ENCODE assay signal across 8 cellular contexts in genomic region chr18:26215247-26215970, GRCh38. TPM values are rescaled to one million over a fixed set of nuclear protein-coding genes. Genes with fewer than 3 reads are reported as not detected.
DNase-seq lines count a peak whose midpoint lies in the region; ATAC-seq and TF ChIP-seq lines count a peak whose summit lies in the region.

No MANE protein-coding gene starts in this region.

- no peaks in the 10 kb centered on the region for H3K79me2 ChIP-seq in SK-N-SH (ENCODE audit: insufficient read depth)

- H3K9me3 ChIP-seq in KOPT-K1 (ENCODE audit: insufficient read depth, low read length, poor library complexity, severe bottlenecking) = peaks cover 7% of the 10 kb centered on the region
- H3K9me3 ChIP-seq in SK-N-SH = no peaks in the 10 kb centered on the region

- CTCF ChIA-PET in SK-N-SH (lab: Yijun Ruan, JAX) = no interaction called here

- TF ChIP-seq CTCF in GM12864 (IDR thresholded peaks at IDR 0.05; ENCODE audit: low read depth, low read length, missing control alignments) = no peak
- TF ChIP-seq CTCF in progenitor cell of endocrine pancreas (IDR thresholded peaks at IDR 0.05; ENCODE audit: unreplicated experiment) = no peak
- no peak for TF ChIP-seq CTCF in SK-N-SH (IDR thresholded peaks at IDR 0.05)

- no peak overlapping the region for H3K4me3 Mint-ChIP-seq in progenitor cell of endocrine pancreas (ENCODE audit: low read depth)

- TF ChIP-seq RAD21 in SK-N-SH (IDR thresholded peaks at IDR 0.05; ENCODE audit: low read length) = no peak

- H2AFZ ChIP-seq in SK-N-SH (ENCODE audit: low read depth) = no peak overlapping the region

- no peak overlapping the region for H3K27ac Mint-ChIP-seq in progenitor cell of endocrine pancreas

- ATAC-seq in GM21576 (IDR thresholded peaks at IDR 0.05; ENCODE audit: unreplicated experiment) = peak; percentile 96

- H3F3A ChIP-seq in SK-N-SH (replicated peaks; ENCODE audit: insufficient read depth) = no peaks in the 10 kb centered on the region

- H3K27me3 ChIP-seq in SK-N-SH (ENCODE audit: insufficient read depth) = no peaks in the 10 kb centered on the region

- POLR2A ChIA-PET in SK-N-SH (lab: Yijun Ruan, JAX) = no interaction called here

- no peaks in the 10 kb centered on the region for H3K9me3 Mint-ChIP-seq in progenitor cell of endocrine pancreas (ENCODE audit: low read depth)

- H3K9ac ChIP-seq in SK-N-SH = no peak overlapping the region

- H3K27ac ChIP-seq in KOPT-K1 (ENCODE audit: low read depth, low read length, poor library complexity, severe bottlenecking) (peak overlapping the region; percentile 73), SK-N-SH (ENCODE audit: low read depth in 2 of 2, low read length in 1 of 2) (no peak overlapping the region)

- H3K4me1 Mint-ChIP-seq in progenitor cell of endocrine pancreas (ENCODE audit: low read depth) = no peaks in the 10 kb centered on the region

- DNase-seq in GM12864 (ENCODE audit: low read depth) (peak; percentile 62), occipital lobe (lab: John Stamatoyannopoulos, UW) (no peak), progenitor cell of endocrine pancreas (ENCODE audit: low spot score, unreplicated experiment) (no peak), NCI-H146 treated with DMSO at 0.1 percent for 48 hours (lab: John Stamatoyannopoulos, UW; ENCODE audit: unreplicated experiment) (no peak), SK-N-SH (no peak)
- DNase-seq in activated effector memory CD4-positive, alpha-beta T cell treated with Interleukin-2 at 50 U/mL for 16 hours = peak; percentile 2

- no peaks in the 10 kb centered on the region for H4K20me1 ChIP-seq in SK-N-SH (ENCODE audit: insufficient read depth)

- no peaks in the 10 kb centered on the region for H3K36me3 Mint-ChIP-seq in progenitor cell of endocrine pancreas (ENCODE audit: insufficient read depth)

- no peaks in the 10 kb centered on the region for H3K4me1 ChIP-seq in SK-N-SH (ENCODE audit: control insufficient read depth in 1 of 2, insufficient read depth in 2 of 2, low read depth in 1 of 2, low read length in 1 of 2)

- peak overlapping the region; percentile 42 for H3K4me3 ChIP-seq in GM12864 (ENCODE audit: low read depth, low read length)
- H3K4me3 ChIP-seq in SK-N-SH (ENCODE audit: low read depth in 2 of 2, low read length in 1 of 2) = no peak overlapping the region

- H3K9me2 ChIP-seq in SK-N-SH = no peaks in the 10 kb centered on the region

- TF ChIP-seq EP300 in SK-N-SH (IDR thresholded peaks at IDR 0.05; ENCODE audit: borderline replicate concordance in 1 of 2, low read depth in 1 of 2, low read length in 1 of 2) = no peak

- H3K36me3 ChIP-seq in KOPT-K1 (ENCODE audit: insufficient read depth, low read length) (no peaks in the 10 kb centered on the region), SK-N-SH (replicated peaks in 1 of 2; ENCODE audit: control insufficient read depth in 1 of 2, insufficient read depth in 2 of 2, low read length in 1 of 2) (no peaks in the 10 kb centered on the region)

- WGBS in SK-N-SH (ENCODE audit: low lambda C conversion rate) = 74% methylated on average over 7 of the region's 7 CpGs

- no peak overlapping the region for H3K4me2 ChIP-seq in SK-N-SH

- peaks cover 6% of the 10 kb centered on the region for H3K27me3 Mint-ChIP-seq in progenitor cell of endocrine pancreas

TF ChIP-seq in SK-N-SH, 30 proteins besides CTCF, POLR2A, EP300 and RAD21:
- TF ChIP-seq PBX3 (IDR thresholded peaks at IDR 0.05) = no peak
- no peak for TF ChIP-seq IRF3 (IDR thresholded peaks at IDR 0.05; ENCODE audit: low read depth, low read length)
- TF ChIP-seq YY1 (IDR thresholded peaks at IDR 0.05; ENCODE audit: low read depth) = no peak

RNA-seq across cellular contexts. Expression of gene TAF4B, which starts 10.8 kb away (rescaled TPM):
- total RNA-seq in occipital lobe (4.7 TPM), progenitor cell of endocrine pancreas (1.8 and 2.2 TPM in 2 replicates)
- polyA plus RNA-seq in SK-N-SH (2012; rRNA removed) = 1.3 and 1.6 TPM in 2 replicates
- 1.9 TPM in 2 replicates for polyA plus RNA-seq in SK-N-SH (2012; cell fraction: cytosol; rRNA removed)
- 0.95 and 1.5 TPM in 2 replicates for polyA plus RNA-seq in SK-N-SH (2012; cell fraction: nucleus; rRNA removed)

Comparison
In these comparisons a context has a peak if more than half of its experiments do, and no peak if none do; other contexts are left out.
1. DNase-seq: peak in GM12864 (single experiment) and activated effector memory CD4-positive, alpha-beta T cell treated with Interleukin-2 at 50 U/mL for 16 hours (single experiment); none in occipital lobe (single experiment), progenitor cell of endocrine pancreas (single experiment), NCI-H146 treated with DMSO at 0.1 percent for 48 hours (single experiment) and SK-N-SH (single experiment).